In genomic region chr10:75335191-75335590, GRCh38 we compare ENCODE assay signal across 15 cellular contexts.
"Had no signal": no experiment of that assay in that cellular context is flagged by ENCODE, and none has a peak within 500 bp of the region (broad histone marks: within the 10 kb centered on the region; RNA-seq: fewer than 3 reads in every experiment).

No MANE protein-coding gene starts in this region.

- H3K4me1 Mint-ChIP-seq: activated CD8-positive, alpha-beta memory T cell treated with anti-CD3 and anti-CD28 coated beads, Interleukin-2, amount 10 ng/mL, durations not matched to agents 7 days and 5 days; mesothelial cell of epicardium; stimulated activated effector memory CD8-positive, alpha-beta T cell treated with anti-CD3 and anti-CD28 coated beads, Interleukin-12 subunit alpha, Interleukin-12 subunit beta, amount 100 ng/mL, for 72 hours had no signal

- H3K27ac ChIP-seq: breast epithelium, lower lobe of right lung, skin epidermis, tibial artery, uterus had no signal

- H3K9me3 ChIP-seq: breast epithelium, lower lobe of right lung, tibial artery, uterus had no signal

- H3K36me3 Mint-ChIP-seq: activated CD8-positive, alpha-beta memory T cell treated with anti-CD3 and anti-CD28 coated beads, Interleukin-2, amount 10 ng/mL, durations not matched to agents 7 days and 5 days; stimulated activated effector memory CD8-positive, alpha-beta T cell treated with anti-CD3 and anti-CD28 coated beads, Interleukin-12 subunit alpha, Interleukin-12 subunit beta, amount 100 ng/mL, for 72 hours had no signal

- H3K4me3 ChIP-seq: breast epithelium, lower lobe of right lung, skin epidermis, tibial artery, uterus had no signal

- H3K4me1 ChIP-seq: breast epithelium, lower lobe of right lung, tibial artery, uterus had no signal

- DNase-seq: activated CD4-positive, alpha-beta T cell treated with anti-CD3 and anti-CD28 coated beads, Interleukin-2, amount 50 U/mL, for 4 hours; activated CD8-positive, alpha-beta memory T cell treated with anti-CD3 and anti-CD28 coated beads, Interleukin-2, amount 10 ng/mL, durations not matched to agents 7 days and 5 days; activated gamma-delta T cell; activated T-cell treated with anti-CD3 and anti-CD28 coated beads, Interleukin-2, amount 50 U/mL, for 4 hours; hypothalamus; kidney glomerular epithelial cell; lower lobe of right lung; T-helper 2 cell; tibial artery; uterus had no signal

- H3K27me3 ChIP-seq: breast epithelium, tibial artery, uterus had no signal

- ATAC-seq: activated CD8-positive, alpha-beta memory T cell treated with anti-CD3 and anti-CD28 coated beads, Interleukin-2, amount 10 ng/mL, durations not matched to agents 7 days and 5 days; activated T-cell treated with anti-CD3 and anti-CD28 coated beads, Interleukin-2, amount 50 U/mL, for 4 hours; lower lobe of right lung; stimulated activated effector memory CD8-positive, alpha-beta T cell treated with anti-CD3 and anti-CD28 coated beads, Interleukin-12 subunit alpha, Interleukin-12 subunit beta, amount 100 ng/mL, for 72 hours had no signal

- H3K4me3 Mint-ChIP-seq: activated CD8-positive, alpha-beta memory T cell treated with anti-CD3 and anti-CD28 coated beads, Interleukin-2, amount 10 ng/mL, durations not matched to agents 7 days and 5 days; activated naive CD8-positive, alpha-beta T cell; activated T-cell treated with anti-CD3 and anti-CD28 coated beads, Interleukin-2, amount 50 U/mL, for 4 hours; mesothelial cell of epicardium; stimulated activated effector memory CD8-positive, alpha-beta T cell treated with anti-CD3 and anti-CD28 coated beads, Interleukin-12 subunit alpha, Interleukin-12 subunit beta, amount 100 ng/mL, for 72 hours had no signal

- H3K36me3 ChIP-seq: breast epithelium, lower lobe of right lung, tibial artery, uterus had no signal

- H3K9me3 Mint-ChIP-seq: activated T-cell treated with anti-CD3 and anti-CD28 coated beads, Interleukin-2, amount 50 U/mL, for 4 hours; stimulated activated effector memory CD8-positive, alpha-beta T cell treated with anti-CD3 and anti-CD28 coated beads, Interleukin-12 subunit alpha, Interleukin-12 subunit beta, amount 100 ng/mL, for 72 hours had no signal

- H3K27ac Mint-ChIP-seq: activated CD8-positive, alpha-beta memory T cell treated with anti-CD3 and anti-CD28 coated beads, Interleukin-2, amount 10 ng/mL, durations not matched to agents 7 days and 5 days; activated naive CD8-positive, alpha-beta T cell; mesothelial cell of epicardium; stimulated activated effector memory CD8-positive, alpha-beta T cell treated with anti-CD3 and anti-CD28 coated beads, Interleukin-12 subunit alpha, Interleukin-12 subunit beta, amount 100 ng/mL, for 72 hours had no signal
